1 cellular context compared by ENCODE assay signal in the genomic region with DNA sequence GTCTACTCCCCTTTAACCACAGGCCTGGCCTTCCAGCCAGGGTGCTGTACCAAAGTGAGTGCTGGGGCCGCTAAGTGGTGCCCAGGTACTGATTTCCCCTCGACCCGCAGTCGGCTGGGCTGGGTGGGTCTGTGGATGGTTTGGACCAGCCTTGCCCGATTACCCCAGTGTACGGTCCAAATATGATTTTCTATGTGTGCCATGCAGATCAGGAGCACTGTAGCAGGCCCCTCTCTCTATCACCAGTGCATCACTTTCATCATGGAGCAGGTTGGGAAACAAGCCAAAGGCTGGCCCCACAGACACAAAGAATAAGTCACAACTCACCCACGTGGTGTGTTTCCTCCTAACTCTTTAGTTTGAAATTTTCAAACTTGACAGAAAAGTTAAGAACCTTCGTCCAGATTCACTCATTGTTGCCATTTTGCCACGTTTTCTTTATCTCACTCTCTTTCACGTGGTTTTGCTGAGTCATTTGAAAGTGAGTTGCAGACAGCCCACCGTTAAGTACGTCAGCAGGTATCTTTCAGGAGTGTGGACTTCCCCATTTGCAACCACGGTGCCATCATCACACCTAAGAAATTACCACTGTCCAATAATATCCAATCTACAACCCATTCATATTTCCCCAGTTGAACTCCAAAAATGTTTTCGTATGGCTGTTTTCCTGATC.
TF ChIP-seq lines count a peak whose summit lies in the region.

No MANE protein-coding gene starts in this region.

TF ChIP-seq in GM12878, 131 proteins besides CTCF, POLR2A, EP300 and RAD21 (continued from another document):
- peak; percentile 43; the same call in 1 of the 2 replicates for TF ChIP-seq FOXK2 (IDR thresholded peaks at IDR 0.05)
- TF ChIP-seq BMI1 (IDR thresholded peaks at IDR 0.05; ENCODE audit: borderline replicate concordance): peak; percentile 81; the same call in 1 of the 2 replicates
- TF ChIP-seq CEBPB (IDR thresholded peaks at IDR 0.05; ENCODE audit: borderline replicate concordance in 1 of 2, low read depth in 2 of 2, low read length in 2 of 2): peak in 1 of 2 experiments; percentile 49; a peak in 1 of 4 replicates
- peak; percentile 91 for TF ChIP-seq PAX5 (IDR thresholded peaks at IDR 0.05; ENCODE audit: borderline replicate concordance, low read depth, low read length)
- TF ChIP-seq KLF5 (IDR thresholded peaks at IDR 0.05; ENCODE audit: partially characterized antibody): peak; percentile 93
- TF ChIP-seq SREBF2 (IDR thresholded peaks at IDR 0.05; ENCODE audit: low read length): no peak
- TF ChIP-seq ZNF274 (IDR thresholded peaks at IDR 0.05; ENCODE audit: insufficient read depth, insufficient read length): no peak
- TF ChIP-seq, protein P1, sequence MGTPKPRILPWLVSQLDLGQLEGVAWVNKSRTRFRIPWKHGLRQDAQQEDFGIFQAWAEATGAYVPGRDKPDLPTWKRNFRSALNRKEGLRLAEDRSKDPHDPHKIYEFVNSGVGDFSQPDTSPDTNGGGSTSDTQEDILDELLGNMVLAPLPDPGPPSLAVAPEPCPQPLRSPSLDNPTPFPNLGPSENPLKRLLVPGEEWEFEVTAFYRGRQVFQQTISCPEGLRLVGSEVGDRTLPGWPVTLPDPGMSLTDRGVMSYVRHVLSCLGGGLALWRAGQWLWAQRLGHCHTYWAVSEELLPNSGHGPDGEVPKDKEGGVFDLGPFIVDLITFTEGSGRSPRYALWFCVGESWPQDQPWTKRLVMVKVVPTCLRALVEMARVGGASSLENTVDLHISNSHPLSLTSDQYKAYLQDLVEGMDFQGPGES (IDR thresholded peaks at IDR 0.05): no peak
- TF ChIP-seq POLR2AphosphoS2 (IDR thresholded peaks at IDR 0.05; ENCODE audit: low read depth, low read length): no peak
- peak; percentile 88 for TF ChIP-seq SP1 (IDR thresholded peaks at IDR 0.05; ENCODE audit: low read depth, low read length)
- TF ChIP-seq TBL1XR1 (IDR thresholded peaks at IDR 0.05; ENCODE audit: low read depth, low read length): peak; percentile 54; the same call in 1 of the 2 replicates
- TF ChIP-seq HDAC2 (IDR thresholded peaks at IDR 0.05): no peak
- TF ChIP-seq, protein P2, sequence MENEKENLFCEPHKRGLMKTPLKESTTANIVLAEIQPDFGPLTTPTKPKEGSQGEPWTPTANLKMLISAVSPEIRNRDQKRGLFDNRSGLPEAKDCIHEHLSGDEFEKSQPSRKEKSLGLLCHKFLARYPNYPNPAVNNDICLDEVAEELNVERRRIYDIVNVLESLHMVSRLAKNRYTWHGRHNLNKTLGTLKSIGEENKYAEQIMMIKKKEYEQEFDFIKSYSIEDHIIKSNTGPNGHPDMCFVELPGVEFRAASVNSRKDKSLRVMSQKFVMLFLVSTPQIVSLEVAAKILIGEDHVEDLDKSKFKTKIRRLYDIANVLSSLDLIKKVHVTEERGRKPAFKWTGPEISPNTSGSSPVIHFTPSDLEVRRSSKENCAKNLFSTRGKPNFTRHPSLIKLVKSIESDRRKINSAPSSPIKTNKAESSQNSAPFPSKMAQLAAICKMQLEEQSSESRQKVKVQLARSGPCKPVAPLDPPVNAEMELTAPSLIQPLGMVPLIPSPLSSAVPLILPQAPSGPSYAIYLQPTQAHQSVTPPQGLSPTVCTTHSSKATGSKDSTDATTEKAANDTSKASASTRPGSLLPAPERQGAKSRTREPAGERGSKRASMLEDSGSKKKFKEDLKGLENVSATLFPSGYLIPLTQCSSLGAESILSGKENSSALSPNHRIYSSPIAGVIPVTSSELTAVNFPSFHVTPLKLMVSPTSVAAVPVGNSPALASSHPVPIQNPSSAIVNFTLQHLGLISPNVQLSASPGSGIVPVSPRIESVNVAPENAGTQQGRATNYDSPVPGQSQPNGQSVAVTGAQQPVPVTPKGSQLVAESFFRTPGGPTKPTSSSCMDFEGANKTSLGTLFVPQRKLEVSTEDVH (IDR thresholded peaks at IDR 0.05; ENCODE audit: low read depth, partially characterized antibody): peak; percentile 78
- peak; percentile 97 for TF ChIP-seq CREB1 (IDR thresholded peaks at IDR 0.05; ENCODE audit: low read depth)
- TF ChIP-seq PML (IDR thresholded peaks at IDR 0.05; ENCODE audit: low read length): peak; percentile 53; the same call in 1 of the 2 replicates
- TF ChIP-seq FOXM1 (IDR thresholded peaks at IDR 0.05; ENCODE audit: low read depth, low read length): peak; percentile 55; the same call in 1 of the 2 replicates
- TF ChIP-seq, protein P3, sequence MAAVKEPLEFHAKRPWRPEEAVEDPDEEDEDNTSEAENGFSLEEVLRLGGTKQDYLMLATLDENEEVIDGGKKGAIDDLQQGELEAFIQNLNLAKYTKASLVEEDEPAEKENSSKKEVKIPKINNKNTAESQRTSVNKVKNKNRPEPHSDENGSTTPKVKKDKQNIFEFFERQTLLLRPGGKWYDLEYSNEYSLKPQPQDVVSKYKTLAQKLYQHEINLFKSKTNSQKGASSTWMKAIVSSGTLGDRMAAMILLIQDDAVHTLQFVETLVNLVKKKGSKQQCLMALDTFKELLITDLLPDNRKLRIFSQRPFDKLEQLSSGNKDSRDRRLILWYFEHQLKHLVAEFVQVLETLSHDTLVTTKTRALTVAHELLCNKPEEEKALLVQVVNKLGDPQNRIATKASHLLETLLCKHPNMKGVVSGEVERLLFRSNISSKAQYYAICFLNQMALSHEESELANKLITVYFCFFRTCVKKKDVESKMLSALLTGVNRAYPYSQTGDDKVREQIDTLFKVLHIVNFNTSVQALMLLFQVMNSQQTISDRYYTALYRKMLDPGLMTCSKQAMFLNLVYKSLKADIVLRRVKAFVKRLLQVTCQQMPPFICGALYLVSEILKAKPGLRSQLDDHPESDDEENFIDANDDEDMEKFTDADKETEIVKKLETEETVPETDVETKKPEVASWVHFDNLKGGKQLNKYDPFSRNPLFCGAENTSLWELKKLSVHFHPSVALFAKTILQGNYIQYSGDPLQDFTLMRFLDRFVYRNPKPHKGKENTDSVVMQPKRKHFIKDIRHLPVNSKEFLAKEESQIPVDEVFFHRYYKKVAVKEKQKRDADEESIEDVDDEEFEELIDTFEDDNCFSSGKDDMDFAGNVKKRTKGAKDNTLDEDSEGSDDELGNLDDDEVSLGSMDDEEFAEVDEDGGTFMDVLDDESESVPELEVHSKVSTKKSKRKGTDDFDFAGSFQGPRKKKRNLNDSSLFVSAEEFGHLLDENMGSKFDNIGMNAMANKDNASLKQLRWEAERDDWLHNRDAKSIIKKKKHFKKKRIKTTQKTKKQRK (IDR thresholded peaks at IDR 0.05; ENCODE audit: low read depth, low read length): no peak
- TF ChIP-seq RELA (IDR thresholded peaks at IDR 0.05; ENCODE audit: borderline replicate concordance, partially characterized antibody): peak; percentile 94
- TF ChIP-seq, protein P4, sequence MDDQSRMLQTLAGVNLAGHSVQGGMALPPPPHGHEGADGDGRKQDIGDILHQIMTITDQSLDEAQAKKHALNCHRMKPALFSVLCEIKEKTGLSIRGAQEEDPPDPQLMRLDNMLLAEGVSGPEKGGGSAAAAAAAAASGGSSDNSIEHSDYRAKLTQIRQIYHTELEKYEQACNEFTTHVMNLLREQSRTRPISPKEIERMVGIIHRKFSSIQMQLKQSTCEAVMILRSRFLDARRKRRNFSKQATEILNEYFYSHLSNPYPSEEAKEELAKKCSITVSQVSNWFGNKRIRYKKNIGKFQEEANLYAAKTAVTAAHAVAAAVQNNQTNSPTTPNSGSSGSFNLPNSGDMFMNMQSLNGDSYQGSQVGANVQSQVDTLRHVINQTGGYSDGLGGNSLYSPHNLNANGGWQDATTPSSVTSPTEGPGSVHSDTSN (IDR thresholded peaks at IDR 0.05; ENCODE audit: insufficient replicate concordance, low read depth, low read length): no peak
- TF ChIP-seq TCF7 (IDR thresholded peaks at IDR 0.05; ENCODE audit: borderline replicate concordance): no peak
- TF ChIP-seq HCFC1 (IDR thresholded peaks at IDR 0.05; ENCODE audit: low read length): 0 out of 2 replicates have a peak, but pooled peaks have one; percentile 17
- no peak for TF ChIP-seq SMAD1 (IDR thresholded peaks at IDR 0.05; ENCODE audit: low read depth, partially characterized antibody)
- peak; percentile 93 for TF ChIP-seq BCL11A (IDR thresholded peaks at IDR 0.05; ENCODE audit: low read depth, low read length)
- TF ChIP-seq ZNF24 (IDR thresholded peaks at IDR 0.05): peak; percentile 94
- TF ChIP-seq, protein P5, sequence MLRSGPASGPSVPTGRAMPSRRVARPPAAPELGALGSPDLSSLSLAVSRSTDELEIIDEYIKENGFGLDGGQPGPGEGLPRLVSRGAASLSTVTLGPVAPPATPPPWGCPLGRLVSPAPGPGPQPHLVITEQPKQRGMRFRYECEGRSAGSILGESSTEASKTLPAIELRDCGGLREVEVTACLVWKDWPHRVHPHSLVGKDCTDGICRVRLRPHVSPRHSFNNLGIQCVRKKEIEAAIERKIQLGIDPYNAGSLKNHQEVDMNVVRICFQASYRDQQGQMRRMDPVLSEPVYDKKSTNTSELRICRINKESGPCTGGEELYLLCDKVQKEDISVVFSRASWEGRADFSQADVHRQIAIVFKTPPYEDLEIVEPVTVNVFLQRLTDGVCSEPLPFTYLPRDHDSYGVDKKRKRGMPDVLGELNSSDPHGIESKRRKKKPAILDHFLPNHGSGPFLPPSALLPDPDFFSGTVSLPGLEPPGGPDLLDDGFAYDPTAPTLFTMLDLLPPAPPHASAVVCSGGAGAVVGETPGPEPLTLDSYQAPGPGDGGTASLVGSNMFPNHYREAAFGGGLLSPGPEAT (IDR thresholded peaks at IDR 0.05; ENCODE audit: low read depth): peak; percentile 96
- TF ChIP-seq ESRRA (IDR thresholded peaks at IDR 0.05; ENCODE audit: low read length): no peak
- TF ChIP-seq ZSCAN29 (IDR thresholded peaks at IDR 0.05): 0 out of 2 replicates have a peak, but pooled peaks have one; percentile 29
- TF ChIP-seq RAD51 (IDR thresholded peaks at IDR 0.05): peak; percentile 89
- peak; percentile 77; the same call in 1 of the 2 replicates for TF ChIP-seq NFIC (IDR thresholded peaks at IDR 0.05; ENCODE audit: low read depth, low read length)
- TF ChIP-seq MEF2B (IDR thresholded peaks at IDR 0.05; ENCODE audit: partially characterized antibody, poor library complexity, severe bottlenecking): peak; percentile 77
- TF ChIP-seq TCF12 (IDR thresholded peaks at IDR 0.05; ENCODE audit: low read depth, low read length): no peak
- TF ChIP-seq, protein P6, sequence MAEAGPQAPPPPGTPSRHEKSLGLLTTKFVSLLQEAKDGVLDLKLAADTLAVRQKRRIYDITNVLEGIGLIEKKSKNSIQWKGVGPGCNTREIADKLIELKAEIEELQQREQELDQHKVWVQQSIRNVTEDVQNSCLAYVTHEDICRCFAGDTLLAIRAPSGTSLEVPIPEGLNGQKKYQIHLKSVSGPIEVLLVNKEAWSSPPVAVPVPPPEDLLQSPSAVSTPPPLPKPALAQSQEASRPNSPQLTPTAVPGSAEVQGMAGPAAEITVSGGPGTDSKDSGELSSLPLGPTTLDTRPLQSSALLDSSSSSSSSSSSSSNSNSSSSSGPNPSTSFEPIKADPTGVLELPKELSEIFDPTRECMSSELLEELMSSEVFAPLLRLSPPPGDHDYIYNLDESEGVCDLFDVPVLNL (IDR thresholded peaks at IDR 0.05; ENCODE audit: low read depth, low read length): no peak
- TF ChIP-seq SRF (IDR thresholded peaks at IDR 0.05; ENCODE audit: low read depth in 2 of 2, low read length in 2 of 2): no peak
- TF ChIP-seq MEF2A (IDR thresholded peaks at IDR 0.05; ENCODE audit: insufficient read depth, low read depth, low read length): peak; percentile 60; the same call in 1 of the 2 replicates
- peak; percentile 97 for TF ChIP-seq CREM (IDR thresholded peaks at IDR 0.05; ENCODE audit: low read depth)
- TF ChIP-seq BHLHE40 (IDR thresholded peaks at IDR 0.05; ENCODE audit: borderline replicate concordance in 1 of 2, low read depth in 2 of 2, low read length in 1 of 2): peak; percentile 84 to 88
- TF ChIP-seq BRCA1 (IDR thresholded peaks at IDR 0.05; ENCODE audit: low read depth, low read length): no peak
